In genomic region chr9:4793412-4794005, GRCh38 we compare ENCODE assay signal across 8 cellular contexts. TPM values are rescaled to one million over a fixed set of nuclear protein-coding genes. Genes with fewer than 3 reads are reported as not detected.
DNase-seq lines count a peak whose midpoint lies in the region; ATAC-seq and TF ChIP-seq lines count a peak whose summit lies in the region.

No MANE protein-coding gene starts in this region.

- H3K36me3 Mint-ChIP-seq in activated T-helper 17 cell treated with anti-CD3 and anti-CD28 coated beads, Interleukin-2, amount 50 U/mL, for 72 hours (ENCODE audit: low read depth), result peaks cover 6% of the 10 kb centered on the region

- peaks cover 38% of the 10 kb centered on the region for H3K4me1 Mint-ChIP-seq in activated T-helper 17 cell treated with anti-CD3 and anti-CD28 coated beads, Interleukin-2, amount 50 U/mL, for 72 hours
- peaks cover 49% of the 10 kb centered on the region for H3K4me1 Mint-ChIP-seq in stimulated activated naive CD8-positive, alpha-beta T cell treated with anti-CD3 and anti-CD28 coated beads, Interleukin-15, amount 100 ng/mL, for 72 hours

- H3K9me3 ChIP-seq in heart left ventricle, result no peaks in the 10 kb centered on the region

- H3K9me3 Mint-ChIP-seq in activated T-helper 17 cell treated with anti-CD3 and anti-CD28 coated beads, Interleukin-2, amount 50 U/mL, for 72 hours, result no peaks in the 10 kb centered on the region
- H3K9me3 Mint-ChIP-seq in stimulated activated naive CD8-positive, alpha-beta T cell treated with anti-CD3 and anti-CD28 coated beads, Interleukin-15, amount 100 ng/mL, for 72 hours, result peaks cover 7 to 8% of the 10 kb centered on the region in 2 donors

- no peaks in the 10 kb centered on the region for H3K27me3 ChIP-seq in heart left ventricle

- ATAC-seq in heart left ventricle (no peak), left ventricle myocardium superior (no peak), GM18520 (IDR thresholded peaks at IDR 0.05; ENCODE audit: unreplicated experiment) (no peak)
- no peak for ATAC-seq in activated T-helper 17 cell treated with anti-CD3 and anti-CD28 coated beads, Interleukin-2, amount 50 U/mL, for 72 hours (replicated peaks)
- no peak for ATAC-seq in stimulated activated naive CD8-positive, alpha-beta T cell treated with anti-CD3 and anti-CD28 coated beads, Interleukin-15, amount 100 ng/mL, for 72 hours

- peak overlapping the region; percentile 32 for H3K27ac Mint-ChIP-seq in activated T-helper 17 cell treated with anti-CD3 and anti-CD28 coated beads, Interleukin-2, amount 50 U/mL, for 72 hours
- H3K27ac Mint-ChIP-seq in stimulated activated naive CD8-positive, alpha-beta T cell treated with anti-CD3 and anti-CD28 coated beads, Interleukin-15, amount 100 ng/mL, for 72 hours, result peak overlapping the region; percentile 78 to 88

- peak overlapping the region; percentile 46 to 88 (median 81) for H3K27ac ChIP-seq in heart left ventricle

- H3K4me3 Mint-ChIP-seq in activated T-helper 17 cell treated with anti-CD3 and anti-CD28 coated beads, Interleukin-2, amount 50 U/mL, for 72 hours, result peak overlapping the region; percentile 89
- H3K4me3 Mint-ChIP-seq in stimulated activated naive CD8-positive, alpha-beta T cell treated with anti-CD3 and anti-CD28 coated beads, Interleukin-15, amount 100 ng/mL, for 72 hours, result peak overlapping the region; percentile 97 to 99

- peak overlapping the region; percentile 62 to 98 (median 88) for H3K4me3 ChIP-seq in heart left ventricle

- H3K27me3 Mint-ChIP-seq in activated T-helper 17 cell treated with anti-CD3 and anti-CD28 coated beads, Interleukin-2, amount 50 U/mL, for 72 hours, result no peaks in the 10 kb centered on the region
- no peaks in the 10 kb centered on the region for H3K27me3 Mint-ChIP-seq in stimulated activated naive CD8-positive, alpha-beta T cell treated with anti-CD3 and anti-CD28 coated beads, Interleukin-15, amount 100 ng/mL, for 72 hours

- intact Hi-C loops in heart left ventricle (cut with DNase I) (loop anchor here in 7 of 10 donors (2.0 to 10.0 kb wide), 3 partner anchors 49 to 191 kb away; partner anchors contain the start of genes JAK2 (in 7 of the 7) and AK3 (in 2 of the 7)), left ventricle myocardium superior (cut with micrococcal nuclease) (no loop called here)

- peaks cover 0 to 34% (median 24%) of the 10 kb centered on the region in 12 donors for H3K4me1 ChIP-seq in heart left ventricle

- 6 to 12% (median 10%) methylated on average over 16 to 26 of the region's 26 CpGs for WGBS in heart left ventricle, 4 donors

- TF ChIP-seq CTCF in heart left ventricle (IDR thresholded peaks at IDR 0.05), result no peak

- H3K36me3 ChIP-seq in heart left ventricle, result no peaks in the 10 kb centered on the region

- DNase-seq in heart left ventricle (no peak), left ventricle myocardium superior (no peak), iris pigment epithelial cell (ENCODE audit: low read depth) (peak; percentile 45), KG1 (lab: John Stamatoyannopoulos, UW) (no peak), middle frontal gyrus (ENCODE audit: extremely low spot score, low spot score) (no peak)
- DNase-seq in stimulated activated naive CD8-positive, alpha-beta T cell treated with anti-CD3 and anti-CD28 coated beads, Interleukin-15, amount 100 ng/mL, for 72 hours, result no peak

- TF ChIP-seq POLR2A in heart left ventricle (IDR thresholded peaks at IDR 0.05), result no peak

RNA-seq across cellular contexts. Expression of gene RCL1, which starts 0.8 kb away (rescaled TPM):
- total RNA-seq in heart left ventricle (10 to 100 TPM in 1 of 9 donors, 1 to 10 TPM in 8; 5.1 to 10.1 (median 7.2) TPM), left ventricle myocardium superior (4.7 TPM)
- polyA plus RNA-seq in heart left ventricle, result 10 to 100 TPM in 1 of 2 donors, 1 to 10 TPM in 1; 3.8 to 11.3 TPM
- total RNA-seq in activated T-helper 17 cell treated with anti-CD3 and anti-CD28 coated beads, Interleukin-2, amount 50 U/mL, for 72 hours, result 10 to 100 TPM; 18.9 to 38.2 TPM

RNA-seq across cellular contexts. Expression of gene AK3, which starts 52.5 kb away (rescaled TPM):
- 100 to 1,000 TPM; 117 to 231 (median 159) TPM for total RNA-seq in heart left ventricle
- polyA plus RNA-seq in heart left ventricle, result 10 to 100 TPM; 47.8 to 49.1 TPM
- total RNA-seq in left ventricle myocardium superior, result 219 TPM
- 10 to 100 TPM; 28.5 to 31.2 TPM for total RNA-seq in activated T-helper 17 cell treated with anti-CD3 and anti-CD28 coated beads, Interleukin-2, amount 50 U/mL, for 72 hours
